ENCODE assay signal across 1 cellular context in genomic region chr5:76660360-76660759, GRCh38.
TF ChIP-seq lines count a peak whose summit lies in the region.

No MANE protein-coding gene starts in this region.

TF ChIP-seq in GM12878, 131 proteins besides CTCF, POLR2A, EP300 and RAD21:
- TF ChIP-seq ZBTB40 (IDR thresholded peaks at IDR 0.05; ENCODE audit: borderline replicate concordance): no peak
- no peak for TF ChIP-seq STAT3 (IDR thresholded peaks at IDR 0.05; ENCODE audit: low read depth, low read length)
- no peak for TF ChIP-seq TAF1 (IDR thresholded peaks at IDR 0.05; ENCODE audit: borderline replicate concordance, low read depth, low read length)
- no peak for TF ChIP-seq ELK1 (IDR thresholded peaks at IDR 0.05; ENCODE audit: low read depth, low read length)
- TF ChIP-seq NR2C2 (IDR thresholded peaks at IDR 0.05; ENCODE audit: borderline replicate concordance, control insufficient read depth, insufficient read length, low read depth): no peak
- TF ChIP-seq YY1 (IDR thresholded peaks at IDR 0.05; ENCODE audit: low read depth, low read length): no peak
- no peak for TF ChIP-seq SIX5 (IDR thresholded peaks at IDR 0.05; ENCODE audit: low read depth, low read length, severe bottlenecking)
- TF ChIP-seq MEF2A (IDR thresholded peaks at IDR 0.05; ENCODE audit: insufficient read depth, low read depth, low read length): no peak
- no peak for TF ChIP-seq MXI1 (IDR thresholded peaks at IDR 0.05; ENCODE audit: low read depth, low read length)
- no peak for TF ChIP-seq E2F4 (IDR thresholded peaks at IDR 0.05; ENCODE audit: low read depth, low read length)
- TF ChIP-seq ZNF274 (IDR thresholded peaks at IDR 0.05; ENCODE audit: insufficient read depth, insufficient read length): no peak
- no peak for TF ChIP-seq HSF1 (IDR thresholded peaks at IDR 0.05; ENCODE audit: low read depth, low read length)
- no peak for TF ChIP-seq BHLHE40 (IDR thresholded peaks at IDR 0.05; ENCODE audit: borderline replicate concordance in 1 of 2, low read depth in 2 of 2, low read length in 1 of 2)
